In genomic region chr2:67309281-67309680, GRCh38 we compare ENCODE assay signal across 22 cellular contexts.
DNase-seq lines count a peak whose midpoint lies in the region; ATAC-seq and TF ChIP-seq lines count a peak whose summit lies in the region.
"Had no signal": no experiment of that assay in that cellular context is flagged by ENCODE, and none has a peak within 500 bp of the region (broad histone marks: within the 10 kb centered on the region; RNA-seq: fewer than 3 reads in every experiment).

No MANE protein-coding gene starts in this region.

- intact Hi-C loops in prostate gland (cut with DNase I) = no loop called here

- H3K9ac ChIP-seq in liver (ENCODE audit: low read depth in 1 of 2, low read length in 2 of 2) = no peak overlapping the region
- H3K9ac ChIP-seq: neural progenitor cell had no signal

- TF ChIP-seq CTCF in liver (IDR thresholded peaks at IDR 0.05; ENCODE audit: low read depth, low read length, missing input control) = no peak
- no peak for TF ChIP-seq CTCF in prostate gland (IDR thresholded peaks at IDR 0.05)

- H3K4me1 ChIP-seq in liver (ENCODE audit: control insufficient read depth in 4 of 4, insufficient read depth in 4 of 4, low read length in 3 of 4) = no peaks in the 10 kb centered on the region
- no peaks in the 10 kb centered on the region for H3K4me1 ChIP-seq in prostate gland (replicated peaks)
- H3K4me1 ChIP-seq: heart right ventricle, neural progenitor cell, psoas muscle had no signal

- TF ChIP-seq RAD21 in liver (IDR thresholded peaks at IDR 0.05) = no peak

- H3K27me3 ChIP-seq in liver (ENCODE audit: control insufficient read depth in 4 of 4, insufficient read depth in 4 of 4, low read length in 3 of 4) = peaks cover 0 to 4% (median 0%) of the 10 kb centered on the region in 4 donors
- H3K27me3 ChIP-seq in prostate gland (replicated peaks; ENCODE audit: insufficient read depth) = no peaks in the 10 kb centered on the region
- H3K27me3 ChIP-seq: esophagus muscularis mucosa, heart right ventricle, neural progenitor cell had no signal

- peak; percentile 15 for DNase-seq in AG08395 (ENCODE audit: low spot score)
- peak; percentile 11 for DNase-seq in HT1080 (ENCODE audit: low read depth)
- no peak for DNase-seq in epithelial cell of prostate (ENCODE audit: low read depth, low spot score)
- no peak for DNase-seq in stimulated activated CD4-positive, alpha-beta T cell treated with anti-CD3 and anti-CD28 coated beads, Interleukin-4, amount 100 ng/mL, for 4 hours
- no peak for DNase-seq in prostate gland (ENCODE audit: low spot score)
- DNase-seq: activated CD4-positive, alpha-beta T cell treated with anti-CD3 and anti-CD28 coated beads, Interleukin-2, amount 50 U/mL, for 4 hours; amygdala; CD4-positive, alpha-beta T cell; heart right ventricle; islet precursor cell; Kasumi-1; NCI-H1105 treated with DMSO at 0.1 percent for 48 hours; NCI-H2107; NCI-H69; psoas muscle; SIG-M5; WERI-Rb-1 had no signal

- TF ChIP-seq POLR2A in prostate gland (IDR thresholded peaks at IDR 0.05) (no peak), GM18505 (IDR thresholded peaks at IDR 0.05; ENCODE audit: borderline replicate concordance, extremely low read depth, insufficient read depth, insufficient read length) (no peak)

- no peak overlapping the region for H3K4me3 ChIP-seq in liver (ENCODE audit: low read depth in 1 of 3, low read length in 3 of 3)
- H3K4me3 ChIP-seq in prostate gland = no peak overlapping the region
- H3K4me3 ChIP-seq: esophagus muscularis mucosa, heart right ventricle, neural progenitor cell, psoas muscle had no signal

- ATAC-seq in GM19328 (IDR thresholded peaks at IDR 0.05; ENCODE audit: unreplicated experiment) (no peak), GM18505 (IDR thresholded peaks at IDR 0.05; ENCODE audit: unreplicated experiment) (no peak)
- ATAC-seq: heart right ventricle, psoas muscle had no signal

- no peaks in the 10 kb centered on the region for H3K36me3 ChIP-seq in liver (ENCODE audit: control insufficient read depth in 4 of 4, insufficient read depth in 3 of 4, low read depth in 1 of 4, low read length in 3 of 4)
- no peaks in the 10 kb centered on the region for H3K36me3 ChIP-seq in prostate gland
- H3K36me3 ChIP-seq: esophagus muscularis mucosa, heart right ventricle, neural progenitor cell, WERI-Rb-1 had no signal

- H3K27ac ChIP-seq in epithelial cell of prostate = peak overlapping the region; percentile 6
- no peak overlapping the region for H3K27ac ChIP-seq in liver (ENCODE audit: low read depth in 1 of 2, low read length in 2 of 2)
- H3K27ac ChIP-seq in prostate gland = no peak overlapping the region
- H3K27ac ChIP-seq: esophagus muscularis mucosa, heart right ventricle, neural progenitor cell, psoas muscle, WERI-Rb-1 had no signal

- H3K9me3 ChIP-seq in liver (ENCODE audit: control insufficient read depth in 4 of 4, low read length in 3 of 4) = no peaks in the 10 kb centered on the region
- no peaks in the 10 kb centered on the region for H3K9me3 ChIP-seq in prostate gland
- H3K9me3 ChIP-seq: esophagus muscularis mucosa, heart right ventricle, psoas muscle had no signal

- 48% methylated on average over 1 of the region's 1 CpG for WGBS in liver
- 100% methylated on average over 1 of the region's 1 CpG for WGBS in prostate gland

TF ChIP-seq in liver, 16 proteins besides CTCF, POLR2A, EP300 and RAD21:
- TF ChIP-seq TAF1 (conservative IDR thresholded peaks at IDR 0.05) = no peak
- TF ChIP-seq FOXA2 (IDR thresholded peaks at IDR 0.05) = no peak
- TF ChIP-seq HNF4A (conservative IDR thresholded peaks at IDR 0.05) = peak; percentile 35 to 42
TF ChIP-seq in liver: peak in this region for 1.

Comparison
In these comparisons a context has a peak if more than half of its experiments do, and no peak if none do; other contexts are left out.
1. DNase-seq: peak in AG08395 (single experiment) and HT1080 (single experiment); none in epithelial cell of prostate (single experiment), stimulated activated CD4-positive, alpha-beta T cell treated with anti-CD3 and anti-CD28 coated beads, Interleukin-4, amount 100 ng/mL, for 4 hours (0 of 2) and prostate gland (single experiment).